Comparison of ENCODE assay signal across 1 cellular context in the genomic region with DNA sequence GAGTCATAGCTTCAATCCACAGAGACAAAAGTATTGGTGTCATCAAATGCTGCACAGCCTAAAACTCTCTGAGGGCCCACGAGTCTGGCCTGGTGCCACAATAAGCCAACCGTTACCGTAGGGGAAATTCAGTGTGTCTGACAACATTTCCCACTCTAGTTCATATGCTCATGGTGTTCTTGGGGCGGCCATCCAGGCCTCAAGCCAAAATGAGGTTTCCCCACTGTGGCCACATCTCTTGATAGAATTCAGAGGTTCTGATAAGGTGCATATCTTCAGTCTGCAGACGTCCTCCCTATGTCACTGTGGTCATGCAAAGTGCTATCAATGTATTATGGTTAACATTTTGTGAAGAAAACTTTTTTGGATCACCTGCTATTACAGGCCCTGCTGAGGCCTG.
TF ChIP-seq lines count a peak whose summit lies in the region.

No MANE protein-coding gene starts in this region.

TF ChIP-seq in K562, 482 proteins besides CTCF, POLR2A, EP300 and RAD21 (continued from another document and continues in another):
- TF ChIP-seq, protein P1, sequence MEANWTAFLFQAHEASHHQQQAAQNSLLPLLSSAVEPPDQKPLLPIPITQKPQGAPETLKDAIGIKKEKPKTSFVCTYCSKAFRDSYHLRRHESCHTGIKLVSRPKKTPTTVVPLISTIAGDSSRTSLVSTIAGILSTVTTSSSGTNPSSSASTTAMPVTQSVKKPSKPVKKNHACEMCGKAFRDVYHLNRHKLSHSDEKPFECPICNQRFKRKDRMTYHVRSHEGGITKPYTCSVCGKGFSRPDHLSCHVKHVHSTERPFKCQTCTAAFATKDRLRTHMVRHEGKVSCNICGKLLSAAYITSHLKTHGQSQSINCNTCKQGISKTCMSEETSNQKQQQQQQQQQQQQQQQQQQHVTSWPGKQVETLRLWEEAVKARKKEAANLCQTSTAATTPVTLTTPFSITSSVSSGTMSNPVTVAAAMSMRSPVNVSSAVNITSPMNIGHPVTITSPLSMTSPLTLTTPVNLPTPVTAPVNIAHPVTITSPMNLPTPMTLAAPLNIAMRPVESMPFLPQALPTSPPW (CRISPR knock-in tag; IDR thresholded peaks at IDR 0.05) = peak; percentile 43; the same call in 1 of the 2 replicates
- TF ChIP-seq IRF2 (CRISPR knock-in tag; IDR thresholded peaks at IDR 0.05) = no peak
- no peak for TF ChIP-seq NCOA4 (IDR thresholded peaks at IDR 0.05; ENCODE audit: partially characterized antibody)
- TF ChIP-seq TAF15 (IDR thresholded peaks at IDR 0.05; ENCODE audit: low read depth, low read length) = no peak
- no peak for TF ChIP-seq FOS (IDR thresholded peaks at IDR 0.05; ENCODE audit: extremely low read depth, insufficient read length)
- no peak for TF ChIP-seq ATF7 (IDR thresholded peaks at IDR 0.05)
- TF ChIP-seq FOXM1 (IDR thresholded peaks at IDR 0.05; ENCODE audit: low read depth) = no peak
- TF ChIP-seq FOXM1 (CRISPR knock-in tag; IDR thresholded peaks at IDR 0.05; ENCODE audit: low read depth) = no peak
- peak; percentile 26; the same call in 1 of the 2 replicates for TF ChIP-seq SMARCE1 (IDR thresholded peaks at IDR 0.05)
- no peak for TF ChIP-seq RAD51 (IDR thresholded peaks at IDR 0.05; ENCODE audit: borderline replicate concordance, low read depth)
- no peak for TF ChIP-seq TAF1 (IDR thresholded peaks at IDR 0.05; ENCODE audit: control insufficient read depth, extremely low read depth, insufficient read depth, low read length, severe bottlenecking)
- no peak for TF ChIP-seq EP400 (IDR thresholded peaks at IDR 0.05)
- TF ChIP-seq TEAD4 (IDR thresholded peaks at IDR 0.05; ENCODE audit: low read length) = peak; percentile 86
- no peak for TF ChIP-seq TEAD4 (CRISPR knock-in tag; IDR thresholded peaks at IDR 0.05; ENCODE audit: borderline replicate concordance)
- TF ChIP-seq NR2C1 (IDR thresholded peaks at IDR 0.05) = no peak
- no peak for TF ChIP-seq NR2C1 (tag; IDR thresholded peaks at IDR 0.05)
- no peak for TF ChIP-seq TRIM24 (IDR thresholded peaks at IDR 0.05)
- no peak for TF ChIP-seq BDP1 (IDR thresholded peaks at IDR 0.05; ENCODE audit: insufficient read depth, insufficient read length)
- TF ChIP-seq, protein P2, sequence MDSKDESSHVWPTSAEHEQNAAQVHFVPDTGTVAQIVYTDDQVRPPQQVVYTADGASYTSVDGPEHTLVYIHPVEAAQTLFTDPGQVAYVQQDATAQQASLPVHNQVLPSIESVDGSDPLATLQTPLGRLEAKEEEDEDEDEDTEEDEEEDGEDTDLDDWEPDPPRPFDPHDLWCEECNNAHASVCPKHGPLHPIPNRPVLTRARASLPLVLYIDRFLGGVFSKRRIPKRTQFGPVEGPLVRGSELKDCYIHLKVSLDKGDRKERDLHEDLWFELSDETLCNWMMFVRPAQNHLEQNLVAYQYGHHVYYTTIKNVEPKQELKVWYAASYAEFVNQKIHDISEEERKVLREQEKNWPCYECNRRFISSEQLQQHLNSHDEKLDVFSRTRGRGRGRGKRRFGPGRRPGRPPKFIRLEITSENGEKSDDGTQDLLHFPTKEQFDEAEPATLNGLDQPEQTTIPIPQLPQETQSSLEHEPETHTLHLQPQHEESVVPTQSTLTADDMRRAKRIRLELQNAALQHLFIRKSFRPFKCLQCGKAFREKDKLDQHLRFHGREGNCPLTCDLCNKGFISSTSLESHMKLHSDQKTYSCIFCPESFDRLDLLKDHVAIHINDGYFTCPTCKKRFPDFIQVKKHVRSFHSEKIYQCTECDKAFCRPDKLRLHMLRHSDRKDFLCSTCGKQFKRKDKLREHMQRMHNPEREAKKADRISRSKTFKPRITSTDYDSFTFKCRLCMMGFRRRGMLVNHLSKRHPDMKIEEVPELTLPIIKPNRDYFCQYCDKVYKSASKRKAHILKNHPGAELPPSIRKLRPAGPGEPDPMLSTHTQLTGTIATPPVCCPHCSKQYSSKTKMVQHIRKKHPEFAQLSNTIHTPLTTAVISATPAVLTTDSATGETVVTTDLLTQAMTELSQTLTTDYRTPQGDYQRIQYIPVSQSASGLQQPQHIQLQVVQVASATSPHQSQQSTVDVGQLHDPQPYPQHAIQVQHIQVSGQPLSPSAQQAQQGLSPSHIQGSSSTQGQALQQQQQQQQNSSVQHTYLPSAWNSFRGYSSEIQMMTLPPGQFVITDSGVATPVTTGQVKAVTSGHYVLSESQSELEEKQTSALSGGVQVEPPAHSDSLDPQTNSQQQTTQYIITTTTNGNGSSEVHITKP (IDR thresholded peaks at IDR 0.05; ENCODE audit: partially characterized antibody) = no peak
- TF ChIP-seq, protein P3, sequence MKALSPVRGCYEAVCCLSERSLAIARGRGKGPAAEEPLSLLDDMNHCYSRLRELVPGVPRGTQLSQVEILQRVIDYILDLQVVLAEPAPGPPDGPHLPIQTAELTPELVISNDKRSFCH (CRISPR knock-in tag; IDR thresholded peaks at IDR 0.05) = no peak
- TF ChIP-seq, protein P3 (tag; IDR thresholded peaks at IDR 0.05) = no peak
- TF ChIP-seq ZNF212 (CRISPR knock-in tag; IDR thresholded peaks at IDR 0.05) = no peak
- TF ChIP-seq, protein P4, sequence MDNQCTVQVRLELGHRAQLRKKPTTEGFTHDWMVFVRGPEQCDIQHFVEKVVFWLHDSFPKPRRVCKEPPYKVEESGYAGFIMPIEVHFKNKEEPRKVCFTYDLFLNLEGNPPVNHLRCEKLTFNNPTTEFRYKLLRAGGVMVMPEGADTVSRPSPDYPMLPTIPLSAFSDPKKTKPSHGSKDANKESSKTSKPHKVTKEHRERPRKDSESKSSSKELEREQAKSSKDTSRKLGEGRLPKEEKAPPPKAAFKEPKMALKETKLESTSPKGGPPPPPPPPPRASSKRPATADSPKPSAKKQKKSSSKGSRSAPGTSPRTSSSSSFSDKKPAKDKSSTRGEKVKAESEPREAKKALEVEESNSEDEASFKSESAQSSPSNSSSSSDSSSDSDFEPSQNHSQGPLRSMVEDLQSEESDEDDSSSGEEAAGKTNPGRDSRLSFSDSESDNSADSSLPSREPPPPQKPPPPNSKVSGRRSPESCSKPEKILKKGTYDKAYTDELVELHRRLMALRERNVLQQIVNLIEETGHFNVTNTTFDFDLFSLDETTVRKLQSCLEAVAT (IDR thresholded peaks at IDR 0.05) = no peak
- TF ChIP-seq ZNF57 (CRISPR knock-in tag; IDR thresholded peaks at IDR 0.05) = no peak
- TF ChIP-seq TBL1XR1 (IDR thresholded peaks at IDR 0.05; ENCODE audit: low read length in 2 of 2) = no peak
- no peak for TF ChIP-seq ZNF699 (CRISPR knock-in tag; IDR thresholded peaks at IDR 0.05; ENCODE audit: insufficient replicate concordance)
- no peak for TF ChIP-seq ZNF76 (CRISPR knock-in tag; IDR thresholded peaks at IDR 0.05; ENCODE audit: borderline replicate concordance)
- no peak for TF ChIP-seq ZNF282 (CRISPR knock-in tag; IDR thresholded peaks at IDR 0.05)
- TF ChIP-seq, protein P5, sequence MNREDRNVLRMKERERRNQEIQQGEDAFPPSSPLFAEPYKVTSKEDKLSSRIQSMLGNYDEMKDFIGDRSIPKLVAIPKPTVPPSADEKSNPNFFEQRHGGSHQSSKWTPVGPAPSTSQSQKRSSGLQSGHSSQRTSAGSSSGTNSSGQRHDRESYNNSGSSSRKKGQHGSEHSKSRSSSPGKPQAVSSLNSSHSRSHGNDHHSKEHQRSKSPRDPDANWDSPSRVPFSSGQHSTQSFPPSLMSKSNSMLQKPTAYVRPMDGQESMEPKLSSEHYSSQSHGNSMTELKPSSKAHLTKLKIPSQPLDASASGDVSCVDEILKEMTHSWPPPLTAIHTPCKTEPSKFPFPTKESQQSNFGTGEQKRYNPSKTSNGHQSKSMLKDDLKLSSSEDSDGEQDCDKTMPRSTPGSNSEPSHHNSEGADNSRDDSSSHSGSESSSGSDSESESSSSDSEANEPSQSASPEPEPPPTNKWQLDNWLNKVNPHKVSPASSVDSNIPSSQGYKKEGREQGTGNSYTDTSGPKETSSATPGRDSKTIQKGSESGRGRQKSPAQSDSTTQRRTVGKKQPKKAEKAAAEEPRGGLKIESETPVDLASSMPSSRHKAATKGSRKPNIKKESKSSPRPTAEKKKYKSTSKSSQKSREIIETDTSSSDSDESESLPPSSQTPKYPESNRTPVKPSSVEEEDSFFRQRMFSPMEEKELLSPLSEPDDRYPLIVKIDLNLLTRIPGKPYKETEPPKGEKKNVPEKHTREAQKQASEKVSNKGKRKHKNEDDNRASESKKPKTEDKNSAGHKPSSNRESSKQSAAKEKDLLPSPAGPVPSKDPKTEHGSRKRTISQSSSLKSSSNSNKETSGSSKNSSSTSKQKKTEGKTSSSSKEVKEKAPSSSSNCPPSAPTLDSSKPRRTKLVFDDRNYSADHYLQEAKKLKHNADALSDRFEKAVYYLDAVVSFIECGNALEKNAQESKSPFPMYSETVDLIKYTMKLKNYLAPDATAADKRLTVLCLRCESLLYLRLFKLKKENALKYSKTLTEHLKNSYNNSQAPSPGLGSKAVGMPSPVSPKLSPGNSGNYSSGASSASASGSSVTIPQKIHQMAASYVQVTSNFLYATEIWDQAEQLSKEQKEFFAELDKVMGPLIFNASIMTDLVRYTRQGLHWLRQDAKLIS (CRISPR knock-in tag; IDR thresholded peaks at IDR 0.05) = no peak
- TF ChIP-seq KLF1 (tag; IDR thresholded peaks at IDR 0.05) = no peak
- TF ChIP-seq ZNF23 (CRISPR knock-in tag; IDR thresholded peaks at IDR 0.05) = no peak
- peak; percentile 37; the same call in 1 of the 2 replicates for TF ChIP-seq L3MBTL2 (IDR thresholded peaks at IDR 0.05)
- no peak for TF ChIP-seq ZNF41 (CRISPR knock-in tag; conservative IDR thresholded peaks at IDR 0.05)
- no peak for TF ChIP-seq PHTF2 (CRISPR knock-in tag; IDR thresholded peaks at IDR 0.05)
- TF ChIP-seq, protein P6, sequence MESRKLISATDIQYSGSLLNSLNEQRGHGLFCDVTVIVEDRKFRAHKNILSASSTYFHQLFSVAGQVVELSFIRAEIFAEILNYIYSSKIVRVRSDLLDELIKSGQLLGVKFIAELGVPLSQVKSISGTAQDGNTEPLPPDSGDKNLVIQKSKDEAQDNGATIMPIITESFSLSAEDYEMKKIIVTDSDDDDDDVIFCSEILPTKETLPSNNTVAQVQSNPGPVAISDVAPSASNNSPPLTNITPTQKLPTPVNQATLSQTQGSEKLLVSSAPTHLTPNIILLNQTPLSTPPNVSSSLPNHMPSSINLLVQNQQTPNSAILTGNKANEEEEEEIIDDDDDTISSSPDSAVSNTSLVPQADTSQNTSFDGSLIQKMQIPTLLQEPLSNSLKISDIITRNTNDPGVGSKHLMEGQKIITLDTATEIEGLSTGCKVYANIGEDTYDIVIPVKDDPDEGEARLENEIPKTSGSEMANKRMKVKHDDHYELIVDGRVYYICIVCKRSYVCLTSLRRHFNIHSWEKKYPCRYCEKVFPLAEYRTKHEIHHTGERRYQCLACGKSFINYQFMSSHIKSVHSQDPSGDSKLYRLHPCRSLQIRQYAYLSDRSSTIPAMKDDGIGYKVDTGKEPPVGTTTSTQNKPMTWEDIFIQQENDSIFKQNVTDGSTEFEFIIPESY (CRISPR knock-in tag; IDR thresholded peaks at IDR 0.05) = no peak
- no peak for TF ChIP-seq FOXA1 (IDR thresholded peaks at IDR 0.05; ENCODE audit: borderline replicate concordance)
- no peak for TF ChIP-seq NCOR1 (IDR thresholded peaks at IDR 0.05)
- TF ChIP-seq, protein P7, sequence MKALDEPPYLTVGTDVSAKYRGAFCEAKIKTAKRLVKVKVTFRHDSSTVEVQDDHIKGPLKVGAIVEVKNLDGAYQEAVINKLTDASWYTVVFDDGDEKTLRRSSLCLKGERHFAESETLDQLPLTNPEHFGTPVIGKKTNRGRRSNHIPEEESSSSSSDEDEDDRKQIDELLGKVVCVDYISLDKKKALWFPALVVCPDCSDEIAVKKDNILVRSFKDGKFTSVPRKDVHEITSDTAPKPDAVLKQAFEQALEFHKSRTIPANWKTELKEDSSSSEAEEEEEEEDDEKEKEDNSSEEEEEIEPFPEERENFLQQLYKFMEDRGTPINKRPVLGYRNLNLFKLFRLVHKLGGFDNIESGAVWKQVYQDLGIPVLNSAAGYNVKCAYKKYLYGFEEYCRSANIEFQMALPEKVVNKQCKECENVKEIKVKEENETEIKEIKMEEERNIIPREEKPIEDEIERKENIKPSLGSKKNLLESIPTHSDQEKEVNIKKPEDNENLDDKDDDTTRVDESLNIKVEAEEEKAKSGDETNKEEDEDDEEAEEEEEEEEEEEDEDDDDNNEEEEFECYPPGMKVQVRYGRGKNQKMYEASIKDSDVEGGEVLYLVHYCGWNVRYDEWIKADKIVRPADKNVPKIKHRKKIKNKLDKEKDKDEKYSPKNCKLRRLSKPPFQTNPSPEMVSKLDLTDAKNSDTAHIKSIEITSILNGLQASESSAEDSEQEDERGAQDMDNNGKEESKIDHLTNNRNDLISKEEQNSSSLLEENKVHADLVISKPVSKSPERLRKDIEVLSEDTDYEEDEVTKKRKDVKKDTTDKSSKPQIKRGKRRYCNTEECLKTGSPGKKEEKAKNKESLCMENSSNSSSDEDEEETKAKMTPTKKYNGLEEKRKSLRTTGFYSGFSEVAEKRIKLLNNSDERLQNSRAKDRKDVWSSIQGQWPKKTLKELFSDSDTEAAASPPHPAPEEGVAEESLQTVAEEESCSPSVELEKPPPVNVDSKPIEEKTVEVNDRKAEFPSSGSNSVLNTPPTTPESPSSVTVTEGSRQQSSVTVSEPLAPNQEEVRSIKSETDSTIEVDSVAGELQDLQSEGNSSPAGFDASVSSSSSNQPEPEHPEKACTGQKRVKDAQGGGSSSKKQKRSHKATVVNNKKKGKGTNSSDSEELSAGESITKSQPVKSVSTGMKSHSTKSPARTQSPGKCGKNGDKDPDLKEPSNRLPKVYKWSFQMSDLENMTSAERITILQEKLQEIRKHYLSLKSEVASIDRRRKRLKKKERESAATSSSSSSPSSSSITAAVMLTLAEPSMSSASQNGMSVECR (CRISPR knock-in tag; IDR thresholded peaks at IDR 0.05) = no peak
- TF ChIP-seq TRIM28 (IDR thresholded peaks at IDR 0.05) = no peak
- TF ChIP-seq CSDE1 (IDR thresholded peaks at IDR 0.05) = no peak
- TF ChIP-seq HMG20A (CRISPR knock-in tag; conservative IDR thresholded peaks at IDR 0.05) = no peak; the same call in 1 of the 2 replicates
- TF ChIP-seq SMAD4 (CRISPR knock-in tag; conservative IDR thresholded peaks at IDR 0.05) = no peak
- TF ChIP-seq, protein P8, sequence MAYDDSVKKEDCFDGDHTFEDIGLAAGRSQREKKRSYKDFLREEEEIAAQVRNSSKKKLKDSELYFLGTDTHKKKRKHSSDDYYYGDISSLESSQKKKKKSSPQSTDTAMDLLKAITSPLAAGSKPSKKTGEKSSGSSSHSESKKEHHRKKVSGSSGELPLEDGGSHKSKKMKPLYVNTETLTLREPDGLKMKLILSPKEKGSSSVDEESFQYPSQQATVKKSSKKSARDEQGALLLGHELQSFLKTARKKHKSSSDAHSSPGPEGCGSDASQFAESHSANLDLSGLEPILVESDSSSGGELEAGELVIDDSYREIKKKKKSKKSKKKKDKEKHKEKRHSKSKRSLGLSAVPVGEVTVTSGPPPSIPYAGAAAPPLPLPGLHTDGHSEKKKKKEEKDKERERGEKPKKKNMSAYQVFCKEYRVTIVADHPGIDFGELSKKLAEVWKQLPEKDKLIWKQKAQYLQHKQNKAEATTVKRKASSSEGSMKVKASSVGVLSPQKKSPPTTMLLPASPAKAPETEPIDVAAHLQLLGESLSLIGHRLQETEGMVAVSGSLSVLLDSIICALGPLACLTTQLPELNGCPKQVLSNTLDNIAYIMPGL (CRISPR knock-in tag; IDR thresholded peaks at IDR 0.05) = no peak
- TF ChIP-seq GABPA (tag; conservative IDR thresholded peaks at IDR 0.05; ENCODE audit: low read depth) = peak; percentile 34; the same call in 1 of the 2 replicates
- no peak for TF ChIP-seq ZBTB7A (IDR thresholded peaks at IDR 0.05; ENCODE audit: borderline replicate concordance, control insufficient read depth, low read depth, low read length)
- no peak for TF ChIP-seq ZNF445 (CRISPR knock-in tag; IDR thresholded peaks at IDR 0.05; ENCODE audit: low read depth)
